In the genomic region with DNA sequence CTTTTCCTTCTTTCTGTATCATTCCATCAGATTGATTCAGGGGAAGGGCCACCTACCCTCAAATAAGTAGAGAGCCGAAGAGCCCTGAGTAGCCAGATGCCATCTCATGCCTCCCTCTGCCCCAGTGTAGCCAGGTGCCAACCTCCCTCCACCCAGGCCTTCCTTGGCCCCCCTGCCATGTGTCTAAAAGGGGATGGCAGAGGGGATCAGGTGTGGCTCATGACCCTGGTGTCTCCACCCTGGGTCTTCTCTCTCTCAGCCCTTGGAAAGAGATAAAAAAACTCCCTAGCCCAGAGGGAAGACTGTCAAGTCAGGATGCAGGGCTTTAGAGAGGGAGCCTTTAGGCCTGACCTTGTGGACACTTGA, we compare ENCODE assay signal across 1 cellular context.
TF ChIP-seq lines count a peak whose summit lies in the region.

No MANE protein-coding gene starts in this region.

TF ChIP-seq in SK-N-SH treated with all-trans-retinoic acid at 6 μM for 48 hours, 23 proteins besides CTCF, POLR2A, EP300 and RAD21 (continued from another document):
- TF ChIP-seq, protein P1, sequence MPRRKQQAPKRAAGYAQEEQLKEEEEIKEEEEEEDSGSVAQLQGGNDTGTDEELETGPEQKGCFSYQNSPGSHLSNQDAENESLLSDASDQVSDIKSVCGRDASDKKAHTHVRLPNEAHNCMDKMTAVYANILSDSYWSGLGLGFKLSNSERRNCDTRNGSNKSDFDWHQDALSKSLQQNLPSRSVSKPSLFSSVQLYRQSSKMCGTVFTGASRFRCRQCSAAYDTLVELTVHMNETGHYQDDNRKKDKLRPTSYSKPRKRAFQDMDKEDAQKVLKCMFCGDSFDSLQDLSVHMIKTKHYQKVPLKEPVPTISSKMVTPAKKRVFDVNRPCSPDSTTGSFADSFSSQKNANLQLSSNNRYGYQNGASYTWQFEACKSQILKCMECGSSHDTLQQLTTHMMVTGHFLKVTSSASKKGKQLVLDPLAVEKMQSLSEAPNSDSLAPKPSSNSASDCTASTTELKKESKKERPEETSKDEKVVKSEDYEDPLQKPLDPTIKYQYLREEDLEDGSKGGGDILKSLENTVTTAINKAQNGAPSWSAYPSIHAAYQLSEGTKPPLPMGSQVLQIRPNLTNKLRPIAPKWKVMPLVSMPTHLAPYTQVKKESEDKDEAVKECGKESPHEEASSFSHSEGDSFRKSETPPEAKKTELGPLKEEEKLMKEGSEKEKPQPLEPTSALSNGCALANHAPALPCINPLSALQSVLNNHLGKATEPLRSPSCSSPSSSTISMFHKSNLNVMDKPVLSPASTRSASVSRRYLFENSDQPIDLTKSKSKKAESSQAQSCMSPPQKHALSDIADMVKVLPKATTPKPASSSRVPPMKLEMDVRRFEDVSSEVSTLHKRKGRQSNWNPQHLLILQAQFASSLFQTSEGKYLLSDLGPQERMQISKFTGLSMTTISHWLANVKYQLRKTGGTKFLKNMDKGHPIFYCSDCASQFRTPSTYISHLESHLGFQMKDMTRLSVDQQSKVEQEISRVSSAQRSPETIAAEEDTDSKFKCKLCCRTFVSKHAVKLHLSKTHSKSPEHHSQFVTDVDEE (CRISPR knock-in tag; IDR thresholded peaks at IDR 0.05): no peak
- TF ChIP-seq ISL1 (CRISPR knock-in tag; IDR thresholded peaks at IDR 0.05): no peak
- TF ChIP-seq, protein P2, sequence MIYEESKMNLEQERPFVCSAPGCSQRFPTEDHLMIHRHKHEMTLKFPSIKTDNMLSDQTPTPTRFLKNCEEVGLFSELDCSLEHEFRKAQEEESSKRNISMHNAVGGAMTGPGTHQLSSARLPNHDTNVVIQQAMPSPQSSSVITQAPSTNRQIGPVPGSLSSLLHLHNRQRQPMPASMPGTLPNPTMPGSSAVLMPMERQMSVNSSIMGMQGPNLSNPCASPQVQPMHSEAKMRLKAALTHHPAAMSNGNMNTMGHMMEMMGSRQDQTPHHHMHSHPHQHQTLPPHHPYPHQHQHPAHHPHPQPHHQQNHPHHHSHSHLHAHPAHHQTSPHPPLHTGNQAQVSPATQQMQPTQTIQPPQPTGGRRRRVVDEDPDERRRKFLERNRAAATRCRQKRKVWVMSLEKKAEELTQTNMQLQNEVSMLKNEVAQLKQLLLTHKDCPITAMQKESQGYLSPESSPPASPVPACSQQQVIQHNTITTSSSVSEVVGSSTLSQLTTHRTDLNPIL (CRISPR knock-in tag; IDR thresholded peaks at IDR 0.05; ENCODE audit: low read depth): no peak
- no peak for TF ChIP-seq GLIS3 (CRISPR knock-in tag; IDR thresholded peaks at IDR 0.05)
- TF ChIP-seq ESRRG (CRISPR knock-in tag; IDR thresholded peaks at IDR 0.05): no peak
- TF ChIP-seq TCF4 (CRISPR knock-in tag; IDR thresholded peaks at IDR 0.05; ENCODE audit: borderline replicate concordance): no peak
- no peak for TF ChIP-seq ZNF8 (CRISPR knock-in tag; IDR thresholded peaks at IDR 0.05)
- no peak for TF ChIP-seq ZNF70 (CRISPR knock-in tag; IDR thresholded peaks at IDR 0.05)
- no peak for TF ChIP-seq BACH2 (CRISPR knock-in tag; IDR thresholded peaks at IDR 0.05; ENCODE audit: borderline replicate concordance)
